Comparison of ENCODE assay signal across 33 cellular contexts in genomic region chr5:112569596-112569995, GRCh38.
DNase-seq lines count a peak whose midpoint lies in the region; ATAC-seq, FAIRE-seq and TF ChIP-seq lines count a peak whose summit lies in the region.
"Had no signal": no experiment of that assay in that cellular context is flagged by ENCODE, and none has a peak within 500 bp of the region (broad histone marks: within the 10 kb centered on the region; RNA-seq: fewer than 3 reads in every experiment).

No MANE protein-coding gene starts in this region.

- no peak for DNase-seq in HepG2 (ENCODE audit: low spot score)
- DNase-seq in right lobe of liver = no peak
- no peak for DNase-seq in GM12878 (ENCODE audit: low read depth, low spot score)
- no peak for DNase-seq in K562 (ENCODE audit: extremely low read depth in 1 of 4, low spot score in 3 of 4)
- no peak for DNase-seq in NCI-H1105 treated with DMSO at 0.1 percent for 48 hours (lab: John Stamatoyannopoulos, UW)
- no peak for DNase-seq in amygdala (lab: John Stamatoyannopoulos, UW)
- DNase-seq: 8988T; ACHN; AML-193; BE2C; C1 segment of cervical spinal cord; Caco-2; Calu3; CD4-positive, alpha-beta memory T cell; CD4-positive, alpha-beta T cell; CD4-positive, CD25-positive, alpha-beta regulatory T cell; CD8-positive, alpha-beta memory T cell; CD8-positive, alpha-beta T cell; COR-L47; DMS 273 treated with DMSO at 0.1 percent for 48 hours; DMS153; DMS53; DMS79; DMS79 treated with DMSO at 0.1 percent for 48 hours; DND-41; EL had no signal

- intact Hi-C loops in HepG2 (cut with micrococcal nuclease; ENCODE audit: unreplicated experiment) = no loop called here
- intact Hi-C loops in right lobe of liver (cut with DNase I) = no loop called here
- intact Hi-C loops in GM12878 (cut with micrococcal nuclease; ENCODE audit: unreplicated experiment) = no loop called here
- intact Hi-C loops in K562 (cut with micrococcal nuclease) = no loop called here

- CTCF ChIA-PET in HepG2 (lab: Yijun Ruan, JAX; ENCODE audit: low intra/inter-chr PET ratio, low total read pairs) (no interaction called here), GM12878 (lab: Yijun Ruan, JAX) (no interaction called here), K562 (lab: Yijun Ruan, JAX; ENCODE audit: low intra/inter-chr PET ratio) (no interaction called here)

- H3K4me1 ChIP-seq in HepG2 (ENCODE audit: insufficient read depth, low read length) (no peaks in the 10 kb centered on the region), right lobe of liver (no peaks in the 10 kb centered on the region), GM12878 (ENCODE audit: control insufficient read depth, insufficient read depth, low read length) (no peaks in the 10 kb centered on the region), K562 (replicated peaks in 1 of 2; ENCODE audit: control insufficient read depth in 2 of 2, insufficient read depth in 2 of 2, low read length in 2 of 2) (peaks cover 0 to 8% of the 10 kb centered on the region in 2 experiments; a peak in 3 of 5 replicates)
- H3K4me1 ChIP-seq: A549; BE2C; BLaER1; BLaER1 treated with 17β-estradiol and CSF1 and Interleukin-3, amounts not matched to agents 10 nM and 100 nM; Caco-2 had no signal

- H3K9me3 ChIP-seq in HepG2 (ENCODE audit: low read length) (peaks cover 3% of the 10 kb centered on the region; the same call in 1 of the 2 replicates), right lobe of liver (no peaks in the 10 kb centered on the region), GM12878 (replicated peaks; ENCODE audit: control insufficient read depth, insufficient read depth, low read length) (0 out of 3 replicates have a peak, but pooled peaks cover 2% of the 10 kb centered on the region), K562 (replicated peaks; ENCODE audit: control insufficient read depth, insufficient read depth, low read depth, low read length) (no peaks in the 10 kb centered on the region)
- H3K9me3 ChIP-seq: A549, BE2C had no signal

- BruUV-seq in HepG2 (replicated peaks; lab: Mats Ljungman, UMichigan) (no TSS peak), GM12878 (replicated peaks; lab: Mats Ljungman, UMichigan) (no TSS peak), K562 (replicated peaks; lab: Mats Ljungman, UMichigan) (no TSS peak)

- H3K79me2 ChIP-seq in HepG2 (ENCODE audit: insufficient read depth, low read length) (no peaks in the 10 kb centered on the region), GM12878 (ENCODE audit: control insufficient read depth, insufficient read depth, low read length) (no peaks in the 10 kb centered on the region), K562 (ENCODE audit: control insufficient read depth, insufficient read depth, low read length) (no peaks in the 10 kb centered on the region)

- TF ChIP-seq EP300 in HepG2 (IDR thresholded peaks at IDR 0.05; ENCODE audit: low read depth in 2 of 2, low read length in 2 of 2) (no peak), HepG2 (CRISPR knock-in tag; IDR thresholded peaks at IDR 0.05; ENCODE audit: borderline replicate concordance) (no peak), GM12878 (IDR thresholded peaks at IDR 0.05; ENCODE audit: borderline replicate concordance in 1 of 2, control insufficient read depth in 1 of 2, low read depth in 2 of 2, low read length in 2 of 2) (no peak), K562 (IDR thresholded peaks at IDR 0.05; ENCODE audit: low read length) (no peak)

- H3K27ac ChIP-seq in HepG2 (ENCODE audit: extremely low read length, insufficient read depth, low read length) = no peak overlapping the region
- H3K27ac ChIP-seq in right lobe of liver = no peak overlapping the region
- H3K27ac ChIP-seq in GM12878 (ENCODE audit: control insufficient read depth, insufficient read depth) = no peak overlapping the region
- no peak overlapping the region for H3K27ac ChIP-seq in K562 (ENCODE audit: extremely low read depth, low read depth, low read length)
- H3K27ac ChIP-seq: 22Rv1; A549; BLaER1; BLaER1 treated with 17β-estradiol and CSF1 and Interleukin-3, amounts not matched to agents 10 nM and 100 nM; C4-2B had no signal

- TF ChIP-seq CTCF in HepG2 (CRISPR knock-in tag; IDR thresholded peaks at IDR 0.05) (no peak), right lobe of liver (IDR thresholded peaks at IDR 0.05) (no peak), GM12878 (IDR thresholded peaks at IDR 0.05 in 2 of 3, conservative IDR thresholded peaks at IDR 0.05 in 1 of 3; ENCODE audit: control insufficient read depth in 2 of 3, extremely low read depth in 1 of 3, insufficient read depth in 1 of 3, low read depth in 3 of 3, low read length in 3 of 3) (no peak), K562 (IDR thresholded peaks at IDR 0.05 in 2 of 3, conservative IDR thresholded peaks at IDR 0.05 in 1 of 3; ENCODE audit: insufficient read depth in 2 of 3, low read depth in 1 of 3, low read length in 3 of 3) (no peak)

- no peaks in the 10 kb centered on the region for H3K36me3 ChIP-seq in HepG2 (replicated peaks in 1 of 2; ENCODE audit: control insufficient read depth in 1 of 2, insufficient read depth in 2 of 2, low read length in 2 of 2)
- no peaks in the 10 kb centered on the region for H3K36me3 ChIP-seq in right lobe of liver
- H3K36me3 ChIP-seq in GM12878 (ENCODE audit: control insufficient read depth in 2 of 2, insufficient read depth in 2 of 2, low read length in 1 of 2) = no peaks in the 10 kb centered on the region
- no peaks in the 10 kb centered on the region for H3K36me3 ChIP-seq in K562 (ENCODE audit: control insufficient read depth, insufficient read depth, low read length)
- H3K36me3 ChIP-seq: BE2C; BLaER1; BLaER1 treated with 17β-estradiol and CSF1 and Interleukin-3, amounts not matched to agents 10 nM and 100 nM had no signal

- POLR2A ChIA-PET in HepG2 (lab: Yijun Ruan, JAX) (no interaction called here), GM12878 (lab: Charles Lee) (no interaction called here), K562 (lab: Yijun Ruan, JAX) (no interaction called here)

- H2AFZ ChIP-seq in HepG2 (ENCODE audit: low read length) = no peak overlapping the region
- H2AFZ ChIP-seq in GM12878 (ENCODE audit: control insufficient read depth, low read depth, low read length) = no peak overlapping the region
- no peak overlapping the region for H2AFZ ChIP-seq in K562 (ENCODE audit: low read depth, low read length)

- no peak overlapping the region for H3K4me2 ChIP-seq in HepG2 (ENCODE audit: low read depth, low read length)
- H3K4me2 ChIP-seq in GM12878 (ENCODE audit: control insufficient read depth, insufficient read depth) = no peak overlapping the region
- no peak overlapping the region for H3K4me2 ChIP-seq in K562 (ENCODE audit: insufficient read depth, low read length)
- H3K4me2 ChIP-seq: A549; BLaER1; BLaER1 treated with 17β-estradiol and CSF1 and Interleukin-3, amounts not matched to agents 10 nM and 100 nM had no signal

- FAIRE-seq in HepG2 (lab: Jason Lieb, UNC) (no peak), GM12878 (lab: Jason Lieb, UNC) (no peak), K562 (lab: Jason Lieb, UNC) (no peak)
- FAIRE-seq: A204.1, A549, D721Med had no signal

- TF ChIP-seq RAD21 in HepG2 (CRISPR knock-in tag; IDR thresholded peaks at IDR 0.05) (no peak), GM12878 (IDR thresholded peaks at IDR 0.05; ENCODE audit: insufficient read depth, low read depth, low read length) (no peak), K562 (CRISPR knock-in tag; conservative IDR thresholded peaks at IDR 0.05 in 1 of 2, IDR thresholded peaks at IDR 0.05 in 1 of 2) (no peak)

- in situ Hi-C loops in HepG2 (cut with HindIII; ENCODE audit: extremely low pct_ligation_motif_present, low pct_unique_long_range_greater_than_20kb) = no loop called here
- in situ Hi-C loops in GM12878 (cut with MboI) = no loop called here
- in situ Hi-C loops in K562 (cut with MboI) = no loop called here

- SMC1A ChIA-PET in GM12878 (lab: Charles Lee; ENCODE audit: uncharacterized antibody, unreplicated experiment) = no interaction called here

- RAD21 ChIA-PET in GM12878 (lab: Charles Lee; ENCODE audit: unreplicated experiment) = no interaction called here

- peaks cover 0 to 6% of the 10 kb centered on the region in 2 experiments; a peak in 2 of 5 replicates for H3K27me3 ChIP-seq in HepG2 (ENCODE audit: control insufficient read depth in 1 of 2, insufficient read depth in 2 of 2, low read length in 2 of 2)
- H3K27me3 ChIP-seq in right lobe of liver = no peaks in the 10 kb centered on the region
- no peaks in the 10 kb centered on the region for H3K27me3 ChIP-seq in GM12878 (replicated peaks in 1 of 2; ENCODE audit: control insufficient read depth in 2 of 2, insufficient read depth in 2 of 2, low read length in 1 of 2)
- peaks cover 3 to 5% of the 10 kb centered on the region in 2 experiments; a peak in 4 of 5 replicates for H3K27me3 ChIP-seq in K562 (ENCODE audit: control insufficient read depth in 2 of 2, insufficient read depth in 2 of 2, low read length in 2 of 2)
- H3K27me3 ChIP-seq: BE2C; BLaER1; BLaER1 treated with 17β-estradiol and CSF1 and Interleukin-3, amounts not matched to agents 10 nM and 100 nM had no signal

- no peaks in the 10 kb centered on the region for H3K9me1 ChIP-seq in K562 (ENCODE audit: control insufficient read depth, insufficient read depth, low read length)

- H3K4me3 ChIP-seq in HepG2 (replicated peaks in 1 of 3; ENCODE audit: insufficient read depth in 1 of 3, low read depth in 2 of 3, low read length in 3 of 3) (no peak overlapping the region), right lobe of liver (no peak overlapping the region), GM12878 (no peak overlapping the region), K562 (no peak overlapping the region)
- H3K4me3 ChIP-seq: A549; BLaER1; BLaER1 treated with 17β-estradiol and CSF1 and Interleukin-3, amounts not matched to agents 10 nM and 100 nM had no signal

- TF ChIP-seq POLR2A in HepG2 (IDR thresholded peaks at IDR 0.05; ENCODE audit: insufficient read depth in 1 of 2, low read depth in 2 of 2, low read length in 2 of 2) (no peak), right lobe of liver (IDR thresholded peaks at IDR 0.05) (no peak), GM12878 (IDR thresholded peaks at IDR 0.05; ENCODE audit: low read depth, low read length) (no peak), K562 (conservative IDR thresholded peaks at IDR 0.05) (no peak)

- H4K20me1 ChIP-seq in HepG2 (ENCODE audit: insufficient read depth, low read length) (no peaks in the 10 kb centered on the region), GM12878 (ENCODE audit: control insufficient read depth, insufficient read depth) (no peaks in the 10 kb centered on the region), K562 (replicated peaks; ENCODE audit: control insufficient read depth, insufficient read depth, low read length) (no peaks in the 10 kb centered on the region)
- H4K20me1 ChIP-seq: BLaER1; BLaER1 treated with 17β-estradiol and CSF1 and Interleukin-3, amounts not matched to agents 10 nM and 100 nM had no signal

- ATAC-seq in HepG2 (no peak), right lobe of liver (no peak), GM12878 (no peak), K562 (no peak)
- ATAC-seq: A549; CD8-positive, alpha-beta T cell had no signal

- H3K9ac ChIP-seq in HepG2 (ENCODE audit: insufficient read depth, low read depth, low read length) = no peak overlapping the region
- no peak overlapping the region for H3K9ac ChIP-seq in GM12878 (ENCODE audit: control insufficient read depth, insufficient read depth, low read length)
- H3K9ac ChIP-seq in K562 (ENCODE audit: insufficient read depth in 1 of 2, low read depth in 2 of 2, low read length in 2 of 2) = no peak overlapping the region
- H3K9ac ChIP-seq: BLaER1; BLaER1 treated with 17β-estradiol and CSF1 and Interleukin-3, amounts not matched to agents 10 nM and 100 nM had no signal
